ENCODE assay signal across 8 cellular contexts in the genomic region with DNA sequence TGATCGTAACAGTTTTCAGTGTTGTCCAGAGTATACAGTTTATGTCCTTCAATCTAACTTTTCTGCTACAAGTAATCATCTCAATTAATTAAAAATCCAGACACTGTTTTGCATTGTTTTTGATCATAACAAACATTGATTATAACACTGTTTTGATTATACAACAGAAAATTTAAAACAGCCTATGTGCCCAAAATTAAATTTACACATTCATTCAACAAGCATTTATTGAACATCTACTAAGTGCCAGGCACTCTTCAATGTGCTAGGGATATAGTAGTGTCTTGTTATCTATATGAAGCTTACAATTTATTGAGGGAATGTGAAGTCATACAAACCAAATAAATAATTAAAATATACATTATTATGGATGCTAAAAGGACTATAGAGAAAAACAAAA.
"Had no signal": no experiment of that assay in that cellular context is flagged by ENCODE, and none has a peak within 500 bp of the region (broad histone marks: within the 10 kb centered on the region; RNA-seq: fewer than 3 reads in every experiment).

No MANE protein-coding gene starts in this region.

- FAIRE-seq: G401.6, GM12878, GM12891, GM12892, GM18507, GM19239 had no signal

- ATAC-seq: GM12878 had no signal

- H3K4me3 ChIP-seq: GM12878 had no signal

- DNase-seq: GDM1, GF-D8 had no signal
